Comparison of ENCODE assay signal across 30 cellular contexts in genomic region chr1:35432231-35432630, GRCh38.
DNase-seq lines count a peak whose midpoint lies in the region; ATAC-seq and TF ChIP-seq lines count a peak whose summit lies in the region.
"Had no signal": no experiment of that assay in that cellular context is flagged by ENCODE, and none has a peak within 500 bp of the region (broad histone marks: within the 10 kb centered on the region; RNA-seq: fewer than 3 reads in every experiment).

No MANE protein-coding gene starts in this region.

- no peaks in the 10 kb centered on the region for H3K27me3 ChIP-seq in CD4-positive, alpha-beta memory T cell (ENCODE audit: insufficient read depth, low read length)
- H3K27me3 ChIP-seq in endodermal cell (ENCODE audit: control insufficient read depth, insufficient read depth, low read length, poor library complexity, severe bottlenecking): no peaks in the 10 kb centered on the region
- H3K27me3 ChIP-seq in colonic mucosa: no peaks in the 10 kb centered on the region
- H3K27me3 ChIP-seq: BE2C, body of pancreas, gastroesophageal sphincter, Peyer's patch, right lobe of liver had no signal

- TF ChIP-seq CTCF in endodermal cell (conservative IDR thresholded peaks at IDR 0.05) (no peak), colonic mucosa (IDR thresholded peaks at IDR 0.05) (no peak)

- H3K27ac ChIP-seq in CD4-positive, alpha-beta memory T cell (ENCODE audit: low read depth, low read length): no peak overlapping the region
- H3K27ac ChIP-seq in endodermal cell (ENCODE audit: low read depth, low read length) (no peak overlapping the region), colonic mucosa (no peak overlapping the region)
- H3K27ac ChIP-seq: body of pancreas, gastroesophageal sphincter, Peyer's patch, right lobe of liver, WERI-Rb-1 had no signal

- no peaks in the 10 kb centered on the region for H3K9me3 ChIP-seq in CD4-positive, alpha-beta memory T cell (ENCODE audit: control insufficient read depth in 1 of 2, low read length in 2 of 2)
- H3K9me3 ChIP-seq in endodermal cell (ENCODE audit: control insufficient read depth, low read length) (no peaks in the 10 kb centered on the region), colonic mucosa (no peaks in the 10 kb centered on the region)
- H3K9me3 ChIP-seq: BE2C, body of pancreas, gastroesophageal sphincter, Peyer's patch, right lobe of liver had no signal

- POLR2A ChIA-PET in CD4-positive, alpha-beta memory T cell (lab: Charles Lee; ENCODE audit: partially characterized antibody): interaction anchor here (0.9 kb wide), 1 partner anchor 21 kb away, joined by 3 read pairs; no protein-coding TSS in a partner anchor
- POLR2A ChIA-PET in activated CD4-positive, alpha-beta memory T cell treated with anti-CD3 and anti-CD28 coated beads for 36 hours (lab: Charles Lee): interaction anchor here (0.6 to 1.5 kb wide), 5 partner anchors 13 to 338 kb away, joined by 3 to 4 read pairs (median 3); partner anchors contain the start of gene SFPQ

- H3K4me3 ChIP-seq in CD4-positive, alpha-beta memory T cell (ENCODE audit: low read length in 2 of 2): no peak overlapping the region
- H3K4me3 ChIP-seq in endodermal cell (ENCODE audit: low read length) (no peak overlapping the region), colonic mucosa (no peak overlapping the region)
- H3K4me3 ChIP-seq: body of pancreas, gastroesophageal sphincter, GM12878, Peyer's patch, right lobe of liver had no signal

- 95 to 100% methylated on average over 5 to 10 of the region's 10 CpGs for WGBS in endodermal cell (ENCODE audit: insufficient coverage in 1 of 2, insufficient read length in 1 of 2), 2 experiments

- CTCF ChIA-PET in CD4-positive, alpha-beta memory T cell (lab: Charles Lee; ENCODE audit: partially characterized antibody): interaction anchor here (2.1 kb wide), 1 partner anchor 19 kb away, joined by 8 read pairs; no protein-coding TSS in a partner anchor
- CTCF ChIA-PET in activated CD4-positive, alpha-beta memory T cell treated with anti-CD3 and anti-CD28 coated beads for 36 hours (lab: Charles Lee): interaction anchor here (1.9 kb wide), 1 partner anchor 19 kb away, joined by 16 read pairs; no protein-coding TSS in a partner anchor

- no peak for ATAC-seq in GM21390 (IDR thresholded peaks at IDR 0.05; ENCODE audit: unreplicated experiment)
- ATAC-seq: body of pancreas, gastroesophageal sphincter, GM12878, left cardiac atrium, right lobe of liver had no signal

- H3K4me3 Mint-ChIP-seq in CD4-positive, alpha-beta memory T cell: no peak overlapping the region
- no peak overlapping the region for H3K4me3 Mint-ChIP-seq in activated CD4-positive, alpha-beta memory T cell treated with anti-CD3 and anti-CD28 coated beads for 36 hours
- H3K4me3 Mint-ChIP-seq in endodermal cell: no peak overlapping the region
- H3K4me3 Mint-ChIP-seq: activated CD4-positive, alpha-beta T cell treated with anti-CD3 and anti-CD28 coated beads, Interleukin-2, amount 10 ng/mL, durations not matched to agents 24 days and 14 days; activated naive CD4-positive, alpha-beta T cell treated with anti-CD3 and anti-CD28 coated beads for 36 hours; nephron; type B pancreatic cell had no signal

- H3K27ac Mint-ChIP-seq in CD4-positive, alpha-beta memory T cell: peak overlapping the region; percentile 12 to 89 (median 49)
- H3K27ac Mint-ChIP-seq in activated CD4-positive, alpha-beta memory T cell treated with anti-CD3 and anti-CD28 coated beads for 36 hours: peak overlapping the region; percentile 59
- H3K27ac Mint-ChIP-seq in endodermal cell: peak overlapping the region; percentile 25
- H3K27ac Mint-ChIP-seq: activated naive CD4-positive, alpha-beta T cell treated with anti-CD3 and anti-CD28 coated beads for 36 hours; nephron; type B pancreatic cell had no signal

- H3K9me3 Mint-ChIP-seq in CD4-positive, alpha-beta memory T cell: no peaks in the 10 kb centered on the region
- no peaks in the 10 kb centered on the region for H3K9me3 Mint-ChIP-seq in activated CD4-positive, alpha-beta memory T cell treated with anti-CD3 and anti-CD28 coated beads for 36 hours
- H3K9me3 Mint-ChIP-seq in endodermal cell: peaks cover 3% of the 10 kb centered on the region
- H3K9me3 Mint-ChIP-seq: activated CD4-positive, alpha-beta T cell treated with anti-CD3 and anti-CD28 coated beads, Interleukin-2, amount 10 ng/mL, durations not matched to agents 24 days and 14 days; activated naive CD4-positive, alpha-beta T cell treated with anti-CD3 and anti-CD28 coated beads for 36 hours; nephron; type B pancreatic cell had no signal

- H3K36me3 ChIP-seq in CD4-positive, alpha-beta memory T cell (ENCODE audit: insufficient read depth, low read length): peaks cover 27% of the 10 kb centered on the region
- H3K36me3 ChIP-seq in endodermal cell (ENCODE audit: control insufficient read depth, insufficient read depth, low read length) (peaks cover 59% of the 10 kb centered on the region), colonic mucosa (peaks cover 15% of the 10 kb centered on the region)
- H3K36me3 ChIP-seq: BE2C had no signal

- H3K4me1 ChIP-seq in CD4-positive, alpha-beta memory T cell (ENCODE audit: insufficient read depth, low read length): no peaks in the 10 kb centered on the region
- H3K4me1 ChIP-seq in endodermal cell (ENCODE audit: control insufficient read depth, insufficient read depth, low read length) (no peaks in the 10 kb centered on the region), colonic mucosa (no peaks in the 10 kb centered on the region)
- H3K4me1 ChIP-seq: BE2C, body of pancreas, gastroesophageal sphincter, Peyer's patch, right lobe of liver had no signal

- H3K4me1 Mint-ChIP-seq in CD4-positive, alpha-beta memory T cell: peaks cover 18 to 28% (median 20%) of the 10 kb centered on the region in 4 donors
- H3K4me1 Mint-ChIP-seq in activated CD4-positive, alpha-beta memory T cell treated with anti-CD3 and anti-CD28 coated beads for 36 hours (ENCODE audit: low read depth): peaks cover 29% of the 10 kb centered on the region
- H3K4me1 Mint-ChIP-seq in endodermal cell: peaks cover 21% of the 10 kb centered on the region
- H3K4me1 Mint-ChIP-seq: nephron had no signal

- H3K27me3 Mint-ChIP-seq in CD4-positive, alpha-beta memory T cell: no peaks in the 10 kb centered on the region
- no peaks in the 10 kb centered on the region for H3K27me3 Mint-ChIP-seq in activated CD4-positive, alpha-beta memory T cell treated with anti-CD3 and anti-CD28 coated beads for 36 hours
- no peaks in the 10 kb centered on the region for H3K27me3 Mint-ChIP-seq in endodermal cell (ENCODE audit: insufficient read depth)
- H3K27me3 Mint-ChIP-seq: activated CD4-positive, alpha-beta T cell treated with anti-CD3 and anti-CD28 coated beads, Interleukin-2, amount 10 ng/mL, durations not matched to agents 24 days and 14 days; type B pancreatic cell had no signal

- H3K36me3 Mint-ChIP-seq in CD4-positive, alpha-beta memory T cell: peaks cover 35 to 39% of the 10 kb centered on the region in 2 donors
- H3K36me3 Mint-ChIP-seq in activated CD4-positive, alpha-beta memory T cell treated with anti-CD3 and anti-CD28 coated beads for 36 hours: peaks cover 34% of the 10 kb centered on the region
- H3K36me3 Mint-ChIP-seq in endodermal cell (ENCODE audit: low read depth): peaks cover 70% of the 10 kb centered on the region

- intact Hi-C loops in CD4-positive, alpha-beta memory T cell (cut with micrococcal nuclease): no loop called here
- intact Hi-C loops in activated CD4-positive, alpha-beta memory T cell treated with anti-CD3 and anti-CD28 coated beads for 36 hours (cut with micrococcal nuclease): no loop called here
- intact Hi-C loops in colonic mucosa (cut with DNase I): no loop called here

- H3K9ac ChIP-seq in endodermal cell (ENCODE audit: extremely low read depth, low read length, poor library complexity, severe bottlenecking): no peak overlapping the region
- H3K9ac ChIP-seq in colonic mucosa (ENCODE audit: low read depth in 2 of 2, low read length in 2 of 2): no peak overlapping the region

- DNase-seq in CD4-positive, alpha-beta memory T cell: no peak
- DNase-seq in activated CD4-positive, alpha-beta memory T cell treated with anti-CD3 and anti-CD28 coated beads for 36 hours: no peak
- peak; percentile 37 for DNase-seq in endodermal cell
- DNase-seq in occipital lobe (lab: John Stamatoyannopoulos, UW): peak; percentile 15
- no peak for DNase-seq in colonic mucosa
- no peak for DNase-seq in COR-L47 (lab: John Stamatoyannopoulos, UW)
- DNase-seq in activated CD8-positive, alpha-beta memory T cell treated with anti-CD3 and anti-CD28 coated beads, Interleukin-2, amount 50 U/mL, for 4 hours: no peak
- DNase-seq: ACHN; activated CD4-positive, alpha-beta T cell treated with anti-CD3 and anti-CD28 coated beads, Interleukin-2, amount 10 ng/mL, durations not matched to agents 24 days and 14 days; activated naive CD4-positive, alpha-beta T cell treated with anti-CD3 and anti-CD28 coated beads for 36 hours; activated T-cell treated with anti-CD3 and anti-CD28 coated beads, Interleukin-2, amount 50 U/mL, for 48 hours; BE2C; body of pancreas; cerebellar nuclear complex; DMS153; IMR-90; left cardiac atrium; NCI-H1048; NCI-H1694; NCI-H446; NCI-H774; Peyer's patch; right lobe of liver; SIG-M5; WERI-Rb-1 had no signal

Comparison
In these comparisons a context has a peak if more than half of its experiments do, and no peak if none do; other contexts are left out.
1. DNase-seq: peak in endodermal cell (single experiment) and occipital lobe (single experiment); none in CD4-positive, alpha-beta memory T cell (0 of 5), activated CD4-positive, alpha-beta memory T cell treated with anti-CD3 and anti-CD28 coated beads for 36 hours (single experiment), colonic mucosa (single experiment), COR-L47 (single experiment) and activated CD8-positive, alpha-beta memory T cell treated with anti-CD3 and anti-CD28 coated beads, Interleukin-2, amount 50 U/mL, for 4 hours (single experiment).
2. Peak in every context shown above with its lines, with median percentiles within 50 percentile points of each other: H3K27ac Mint-ChIP-seq.